ENCODE assay signal across 10 cellular contexts in the genomic region with DNA sequence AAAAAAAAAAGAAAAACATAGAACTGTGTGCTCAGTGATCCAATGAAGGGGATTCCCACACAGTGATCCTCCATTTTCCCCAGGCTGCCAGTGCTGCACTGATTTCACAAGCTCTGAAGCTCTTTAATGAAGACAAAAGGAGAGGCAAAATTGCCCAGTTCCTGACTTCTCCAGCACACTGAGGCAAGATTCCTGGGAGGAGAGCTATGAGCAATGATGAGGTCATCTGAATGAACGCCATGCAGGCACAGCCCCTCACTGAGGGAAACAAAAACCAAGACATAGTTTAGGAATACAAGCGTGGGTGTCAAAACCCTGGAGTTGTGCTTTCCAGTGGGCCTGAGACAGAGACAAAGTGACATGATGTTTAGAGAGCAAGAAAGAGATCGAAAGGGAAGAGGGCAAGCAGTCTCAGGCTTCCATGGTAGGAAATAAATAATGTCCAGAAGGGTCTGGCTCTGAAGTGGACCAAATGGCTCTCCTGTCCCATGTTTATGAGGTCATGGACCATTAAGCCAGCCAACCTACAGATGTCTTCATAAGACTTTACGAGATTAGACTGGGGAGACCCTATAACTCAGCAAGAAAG. TPM values are rescaled to one million over a fixed set of nuclear protein-coding genes. Genes with fewer than 3 reads are reported as not detected.
DNase-seq lines count a peak whose midpoint lies in the region; ATAC-seq, FAIRE-seq and TF ChIP-seq lines count a peak whose summit lies in the region.
"Had no signal": no experiment of that assay in that cellular context is flagged by ENCODE, and none has a peak within 500 bp of the region (broad histone marks: within the 10 kb centered on the region; RNA-seq: fewer than 3 reads in every experiment).

No MANE protein-coding gene starts in this region.

- H3K36me3 ChIP-seq in left lung (peaks cover 0 to 5% of the 10 kb centered on the region in 2 donors), transverse colon (no peaks in the 10 kb centered on the region)

- H3K4me3 ChIP-seq in left lung = no peak overlapping the region
- no peak overlapping the region for H3K4me3 ChIP-seq in transverse colon

- peak overlapping the region; percentile 15 to 23 for H3K27ac ChIP-seq in left lung
- peak overlapping the region; percentile 4 to 56 (median 47) for H3K27ac ChIP-seq in transverse colon

- H3K4me1 ChIP-seq in left lung = peaks cover 0 to 28% of the 10 kb centered on the region in 2 donors
- no peaks in the 10 kb centered on the region for H3K4me1 ChIP-seq in transverse colon

- intact Hi-C loops in left lung (cut with DNase I) = no loop called here
- intact Hi-C loops in transverse colon (cut with DNase I; ENCODE audit: low total_unique reads) = loop anchor here (10.0 kb wide), 1 partner anchor 135 kb away; a partner anchor contains a TSS

- ATAC-seq in left lung (peak; percentile 75), HG02610 (IDR thresholded peaks at IDR 0.05; ENCODE audit: unreplicated experiment) (no peak), HG03025 (IDR thresholded peaks at IDR 0.05; ENCODE audit: low FRiP score, unreplicated experiment) (no peak), GM21447 (IDR thresholded peaks at IDR 0.05; ENCODE audit: unreplicated experiment) (no peak)

- TF ChIP-seq EP300 in transverse colon (IDR thresholded peaks at IDR 0.05; ENCODE audit: low read depth) = no peak

- DNase-seq in HTR-8/SVneo (ENCODE audit: insufficient read length, low spot score) = peak; percentile 69
- peak; percentile 59 for DNase-seq in brain pericyte (ENCODE audit: low read depth, low spot score)
- DNase-seq in left lung = no peak
- no peak for DNase-seq in transverse colon
- no peak for DNase-seq in DMS114 treated with DMSO at 0.1 percent for 48 hours (lab: John Stamatoyannopoulos, UW; ENCODE audit: unreplicated experiment)
- DNase-seq: activated naive CD4-positive, alpha-beta T cell treated with anti-CD3 and anti-CD28 coated beads, Interleukin-2, amount 10 ng/mL, durations not matched to agents 7 days and 5 days; NCI-H446 treated with DMSO at 0.1 percent for 48 hours had no signal

- H3K27me3 ChIP-seq in left lung = peaks cover 0 to 6% of the 10 kb centered on the region in 2 donors
- H3K27me3 ChIP-seq in transverse colon = no peaks in the 10 kb centered on the region

- no peak for TF ChIP-seq POLR2A in transverse colon (IDR thresholded peaks at IDR 0.05)

- FAIRE-seq in HTR-8/SVneo (lab: Jason Lieb, UNC) = no peak

- H3K9me3 ChIP-seq in left lung (no peaks in the 10 kb centered on the region), transverse colon (no peaks in the 10 kb centered on the region)

- in situ Hi-C loops in transverse colon (cut with MboI; ENCODE audit: low pct_ligation_motif_present in 1 of 4, low pct_unique_long_range_greater_than_20kb in 1 of 4, low sequenced_read_pairs in 3 of 4) = loop anchor here in 2 of 4 donors (10.0 kb wide), 1 partner anchor 135 kb away; a partner anchor contains a TSS

- TF ChIP-seq CTCF in left lung (IDR thresholded peaks at IDR 0.05) (no peak), transverse colon (IDR thresholded peaks at IDR 0.05) (no peak)

- WGBS in transverse colon (ENCODE audit: low coverage in 1 of 2), 2 donors = 40 to 64% methylated on average over 3 to 4 of the region's 4 CpGs

RNA-seq across cellular contexts. Expression of a gene that starts 40.9 kb away (rescaled TPM):
- total RNA-seq in left lung (10 to 100 TPM; 28.8 to 32.8 TPM), transverse colon (10 to 100 TPM; 46.0 to 91.3 (median 50.1) TPM)

RNA-seq across cellular contexts. Expression of a gene that starts 50.2 kb away (rescaled TPM):
- 10 to 100 TPM; 69.8 to 72.2 TPM for total RNA-seq in left lung
- 10 to 100 TPM; 18.9 to 28.8 (median 22.8) TPM for total RNA-seq in transverse colon

RNA-seq across cellular contexts. Expression of a gene that starts 50.8 kb away (rescaled TPM):
- total RNA-seq in left lung (100 to 1,000 TPM; 652 to 783 TPM), transverse colon (100 to 1,000 TPM; 104 to 747 (median 326) TPM)

Comparison
In these comparisons a context has a peak if more than half of its experiments do, and no peak if none do; other contexts are left out.
1. DNase-seq: peak in HTR-8/SVneo (single experiment) and brain pericyte (single experiment); none in left lung (0 of 2), transverse colon (single experiment) and DMS114 treated with DMSO at 0.1 percent for 48 hours (single experiment).